12 cellular contexts compared by ENCODE assay signal in genomic region chr3:177185035-177185574, GRCh38. TPM values are rescaled to one million over a fixed set of nuclear protein-coding genes. Genes with fewer than 3 reads are reported as not detected.
DNase-seq lines count a peak whose midpoint lies in the region; ATAC-seq and TF ChIP-seq lines count a peak whose summit lies in the region.
"Had no signal": no experiment of that assay in that cellular context is flagged by ENCODE, and none has a peak within 500 bp of the region (broad histone marks: within the 10 kb centered on the region; RNA-seq: fewer than 3 reads in every experiment).

No MANE protein-coding gene starts in this region.

- H3K9ac ChIP-seq in SU-DHL-6 (ENCODE audit: low read length), result peak overlapping the region; percentile 8
- H3K9ac ChIP-seq: SK-N-SH had no signal

- DNase-seq in Right ventricle myocardium inferior (ENCODE audit: missing footprints) (no peak), left ventricle myocardium superior (no peak), NCI-H128 (lab: John Stamatoyannopoulos, UW; ENCODE audit: unreplicated experiment) (no peak), esophagus muscularis mucosa (ENCODE audit: extremely low spot score) (no peak), GF-D8 (lab: John Stamatoyannopoulos, UW) (no peak), hepatic stellate cell (ENCODE audit: low spot score) (no peak)
- DNase-seq: C1 segment of cervical spinal cord, NCI-H1694 treated with DMSO at 0.1 percent for 48 hours, SK-N-SH had no signal

- H3K36me3 ChIP-seq in SU-DHL-6 (ENCODE audit: low read length), result no peaks in the 10 kb centered on the region; the same call in 1 of the 2 replicates
- no peaks in the 10 kb centered on the region for H3K36me3 ChIP-seq in esophagus muscularis mucosa
- H3K36me3 ChIP-seq: adrenal gland had no signal

- TF ChIP-seq EP300 in esophagus muscularis mucosa (IDR thresholded peaks at IDR 0.05), result no peak

- no peak overlapping the region for H2AFZ ChIP-seq in SU-DHL-6 (ENCODE audit: low read depth, low read length, severe bottlenecking)

- H3K4me3 ChIP-seq in SU-DHL-6 (ENCODE audit: insufficient read depth, low read length, poor library complexity, severe bottlenecking) (no peak overlapping the region), esophagus muscularis mucosa (no peak overlapping the region)
- H3K4me3 ChIP-seq: adrenal gland had no signal

- H3K27ac ChIP-seq in SU-DHL-6 (ENCODE audit: low read depth, low read length) (peak overlapping the region; percentile 52), esophagus muscularis mucosa (replicated peaks in 1 of 4) (no peak overlapping the region)
- H3K27ac ChIP-seq: adrenal gland had no signal

- H3F3A ChIP-seq in SU-DHL-6 (ENCODE audit: insufficient read depth), result peaks cover 48% of the 10 kb centered on the region

- peaks cover 25% of the 10 kb centered on the region; the same call in 1 of the 2 replicates for H4K20me1 ChIP-seq in SU-DHL-6 (ENCODE audit: low read depth, low read length)

- H3K79me2 ChIP-seq in SU-DHL-6 (ENCODE audit: insufficient read depth, low read length), result peaks cover 100% of the 10 kb centered on the region

- H3K9me3 ChIP-seq in SU-DHL-6 (ENCODE audit: insufficient read depth, low read length), result no peaks in the 10 kb centered on the region
- no peaks in the 10 kb centered on the region for H3K9me3 ChIP-seq in esophagus muscularis mucosa
- H3K9me3 ChIP-seq: adrenal gland, SK-N-SH had no signal

- peak; percentile 12 for ATAC-seq in Right ventricle myocardium inferior
- no peak for ATAC-seq in left ventricle myocardium superior
- ATAC-seq in HG02885 (IDR thresholded peaks at IDR 0.05; ENCODE audit: poor library complexity, unreplicated experiment), result peak; percentile 43

- peaks cover 62 to 83% (median 71%) of the 10 kb centered on the region in 4 donors for H3K4me1 ChIP-seq in esophagus muscularis mucosa

- no peaks in the 10 kb centered on the region for H3K9me2 ChIP-seq in SU-DHL-6 (replicated peaks; ENCODE audit: insufficient read depth, low read length)
- H3K9me2 ChIP-seq: SK-N-SH had no signal

- TF ChIP-seq CTCF in SU-DHL-6 (IDR thresholded peaks at IDR 0.05; ENCODE audit: insufficient read depth, low read length, poor library complexity, severe bottlenecking) (no peak), esophagus muscularis mucosa (IDR thresholded peaks at IDR 0.05) (no peak)

- no peaks in the 10 kb centered on the region for H3K27me3 ChIP-seq in SU-DHL-6 (ENCODE audit: low read length)
- H3K27me3 ChIP-seq in esophagus muscularis mucosa, result no peaks in the 10 kb centered on the region
- H3K27me3 ChIP-seq: adrenal gland had no signal

- no peak for TF ChIP-seq POLR2A in esophagus muscularis mucosa (IDR thresholded peaks at IDR 0.05; ENCODE audit: low read depth)

- peak overlapping the region; percentile 52 for H3K4me2 ChIP-seq in SU-DHL-6 (ENCODE audit: low read depth, low read length, poor library complexity, severe bottlenecking)
- H3K4me2 ChIP-seq: SK-N-SH had no signal

- 80% methylated on average over 7 of the region's 7 CpGs for WGBS in esophagus muscularis mucosa

- intact Hi-C loops in Right ventricle myocardium inferior (cut with DNase I) (no loop called here), left ventricle myocardium superior (cut with micrococcal nuclease) (no loop called here), esophagus muscularis mucosa (cut with DNase I) (no loop called here)

RNA-seq across cellular contexts. Expression of gene TBL1XR1, which starts 12.2 kb away (rescaled TPM):
- total RNA-seq in Right ventricle myocardium inferior (96.8 TPM), left ventricle myocardium superior (99.6 TPM), esophagus muscularis mucosa (10 to 100 TPM; 65.0 to 99.2 (median 78.2) TPM)
